In genomic region chr14:22520786-22521185, GRCh38 we compare ENCODE assay signal across 11 cellular contexts.
DNase-seq lines count a peak whose midpoint lies in the region; ATAC-seq lines count a peak whose summit lies in the region.
"Had no signal": no experiment of that assay in that cellular context is flagged by ENCODE, and none has a peak within 500 bp of the region (broad histone marks: within the 10 kb centered on the region; RNA-seq: fewer than 3 reads in every experiment).

No MANE protein-coding gene starts in this region.

- peaks cover 99% of the 10 kb centered on the region for H3K4me1 Mint-ChIP-seq in stimulated activated naive CD8-positive, alpha-beta T cell treated with anti-CD3 and anti-CD28 coated beads, Interleukin-15, Interleukin-2, amounts not matched to agents 100 ng/mL and 50 ng/mL, for 24 hours (ENCODE audit: low read depth)
- H3K4me1 Mint-ChIP-seq in activated CD4-positive, alpha-beta memory T cell treated with anti-CD3 and anti-CD28 coated beads, Interleukin-2, amount 10 ng/mL, durations not matched to agents 7 days and 5 days: peaks cover 95% of the 10 kb centered on the region

- in situ Hi-C loops in HAP-1 (cut with MboI; ENCODE audit: low sequenced_read_pairs): no loop called here

- H3K9me3 Mint-ChIP-seq in stimulated activated naive CD8-positive, alpha-beta T cell treated with anti-CD3 and anti-CD28 coated beads, Interleukin-15, Interleukin-2, amounts not matched to agents 100 ng/mL and 50 ng/mL, for 24 hours: no peaks in the 10 kb centered on the region
- no peaks in the 10 kb centered on the region for H3K9me3 Mint-ChIP-seq in activated CD4-positive, alpha-beta memory T cell treated with anti-CD3 and anti-CD28 coated beads, Interleukin-2, amount 10 ng/mL, durations not matched to agents 7 days and 5 days

- no peaks in the 10 kb centered on the region for H3K9me3 ChIP-seq in HAP-1

- H3K27me3 ChIP-seq in HAP-1 (ENCODE audit: low read depth): no peaks in the 10 kb centered on the region; the same call in 1 of the 2 replicates

- peak overlapping the region; percentile 86 for H3K4me3 Mint-ChIP-seq in stimulated activated naive CD8-positive, alpha-beta T cell treated with anti-CD3 and anti-CD28 coated beads, Interleukin-15, Interleukin-2, amounts not matched to agents 100 ng/mL and 50 ng/mL, for 24 hours
- peak overlapping the region; percentile 78 for H3K4me3 Mint-ChIP-seq in activated CD4-positive, alpha-beta memory T cell treated with anti-CD3 and anti-CD28 coated beads, Interleukin-2, amount 10 ng/mL, durations not matched to agents 7 days and 5 days

- CTCF ChIA-PET in activated CD4-positive, alpha-beta memory T cell treated with anti-CD3 and anti-CD28 coated beads, Interleukin-2, amount 10 ng/mL, durations not matched to agents 7 days and 5 days (lab: Charles Lee): interaction anchor here (1.9 kb wide), 1 partner anchor 13 kb away, joined by 7 read pairs; no protein-coding TSS in a partner anchor

- no peak for ATAC-seq in stimulated activated naive CD8-positive, alpha-beta T cell treated with anti-CD3 and anti-CD28 coated beads, Interleukin-15, Interleukin-2, amounts not matched to agents 100 U/mL and 50 U/mL, for 24 hours
- no peak for ATAC-seq in HG03135 (IDR thresholded peaks at IDR 0.05; ENCODE audit: unreplicated experiment)
- ATAC-seq: SK-N-SH treated with all-trans-retinoic acid at 6 μM for 48 hours had no signal

- H3K4me3 ChIP-seq in HAP-1: no peak overlapping the region

- H3K36me3 Mint-ChIP-seq in stimulated activated naive CD8-positive, alpha-beta T cell treated with anti-CD3 and anti-CD28 coated beads, Interleukin-15, Interleukin-2, amounts not matched to agents 100 ng/mL and 50 ng/mL, for 24 hours (ENCODE audit: low read depth): peaks cover 93% of the 10 kb centered on the region
- peaks cover 98% of the 10 kb centered on the region for H3K36me3 Mint-ChIP-seq in activated CD4-positive, alpha-beta memory T cell treated with anti-CD3 and anti-CD28 coated beads, Interleukin-2, amount 10 ng/mL, durations not matched to agents 7 days and 5 days (ENCODE audit: low read depth)

- peaks cover 7% of the 10 kb centered on the region for H3K4me1 ChIP-seq in HAP-1

- H3K36me3 ChIP-seq in HAP-1 (replicated peaks): no peaks in the 10 kb centered on the region

- DNase-seq in stimulated activated naive CD8-positive, alpha-beta T cell treated with anti-CD3 and anti-CD28 coated beads, Interleukin-15, Interleukin-2, amounts not matched to agents 100 U/mL and 50 U/mL, for 24 hours: no peak
- no peak for DNase-seq in activated CD4-positive, alpha-beta memory T cell treated with anti-CD3 and anti-CD28 coated beads, Interleukin-2, amount 10 ng/mL, durations not matched to agents 7 days and 5 days
- peak; percentile 27 for DNase-seq in kidney tubule cell (ENCODE audit: low spot score)
- DNase-seq in DMS153 (lab: John Stamatoyannopoulos, UW): no peak
- no peak for DNase-seq in superior temporal gyrus (ENCODE audit: extremely low spot score)
- DNase-seq in HAP-1 (ENCODE audit: low spot score in 2 of 2): no peak
- DNase-seq: H7, NCI-H510A treated with DMSO at 0.1 percent for 48 hours had no signal

- peak overlapping the region; percentile 100 for H3K27ac Mint-ChIP-seq in stimulated activated naive CD8-positive, alpha-beta T cell treated with anti-CD3 and anti-CD28 coated beads, Interleukin-15, Interleukin-2, amounts not matched to agents 100 ng/mL and 50 ng/mL, for 24 hours
- H3K27ac Mint-ChIP-seq in activated CD4-positive, alpha-beta memory T cell treated with anti-CD3 and anti-CD28 coated beads, Interleukin-2, amount 10 ng/mL, durations not matched to agents 7 days and 5 days: peak overlapping the region; percentile 91

- no peaks in the 10 kb centered on the region for H3K27me3 Mint-ChIP-seq in stimulated activated naive CD8-positive, alpha-beta T cell treated with anti-CD3 and anti-CD28 coated beads, Interleukin-15, Interleukin-2, amounts not matched to agents 100 ng/mL and 50 ng/mL, for 24 hours
- H3K27me3 Mint-ChIP-seq in activated CD4-positive, alpha-beta memory T cell treated with anti-CD3 and anti-CD28 coated beads, Interleukin-2, amount 10 ng/mL, durations not matched to agents 7 days and 5 days: no peaks in the 10 kb centered on the region

- POLR2A ChIA-PET in activated CD4-positive, alpha-beta memory T cell treated with anti-CD3 and anti-CD28 coated beads, Interleukin-2, amount 10 ng/mL, durations not matched to agents 7 days and 5 days (lab: Charles Lee): interaction anchor here (1.5 to 41.9 kb wide), 5 partner anchors 9 to 633 kb away, joined by 4 to 1110 read pairs (median 559); no protein-coding TSS in a partner anchor
